Comparison of ENCODE assay signal across 30 cellular contexts in genomic region chr11:111419181-111419580, GRCh38. TPM values are rescaled to one million over a fixed set of nuclear protein-coding genes. Genes with fewer than 3 reads are reported as not detected.
DNase-seq lines count a peak whose midpoint lies in the region; ATAC-seq and TF ChIP-seq lines count a peak whose summit lies in the region.
"Had no signal": no experiment of that assay in that cellular context is flagged by ENCODE, and none has a peak within 500 bp of the region (broad histone marks: within the 10 kb centered on the region; RNA-seq: fewer than 3 reads in every experiment).

No MANE protein-coding gene starts in this region.

- no peaks in the 10 kb centered on the region for H3K36me3 ChIP-seq in BLaER1 treated with 17β-estradiol and CSF1 and Interleukin-3, amounts not matched to agents 10 nM and 100 nM
- H3K36me3 ChIP-seq in KMS-11 (ENCODE audit: insufficient read depth) (no peaks in the 10 kb centered on the region), sigmoid colon (no peaks in the 10 kb centered on the region)
- H3K36me3 ChIP-seq: ascending aorta, BE2C, esophagus muscularis mucosa, lower lobe of right lung, neural progenitor cell, transverse colon had no signal

- H3K4me1 ChIP-seq in BLaER1 treated with 17β-estradiol and CSF1 and Interleukin-3, amounts not matched to agents 10 nM and 100 nM: peaks cover 56 to 100% (median 97%) of the 10 kb centered on the region in 10 experiments
- H3K4me1 ChIP-seq in KMS-11 (ENCODE audit: low read depth, poor library complexity, severe bottlenecking) (peaks cover 92% of the 10 kb centered on the region), sigmoid colon (peaks cover 0 to 36% (median 35%) of the 10 kb centered on the region in 4 donors)
- H3K4me1 ChIP-seq: A549, BE2C, neural progenitor cell had no signal

- H3K4me2 ChIP-seq in BLaER1 treated with 17β-estradiol and CSF1 and Interleukin-3, amounts not matched to agents 10 nM and 100 nM: peak overlapping the region; percentile 82 to 93 (median 91)
- peak overlapping the region; percentile 92 for H3K4me2 ChIP-seq in KMS-11
- H3K4me2 ChIP-seq: A549, neural progenitor cell had no signal

- peaks cover 1% of the 10 kb centered on the region for H3K36me3 Mint-ChIP-seq in activated naive CD8-positive, alpha-beta T cell treated with anti-CD3 and anti-CD28 coated beads for 36 hours
- H3K36me3 Mint-ChIP-seq: activated CD4-positive, alpha-beta memory T cell treated with anti-CD3 and anti-CD28 coated beads for 36 hours; activated naive CD4-positive, alpha-beta T cell treated with anti-CD3 and anti-CD28 coated beads, Interleukin-2, amount 10 ng/mL, durations not matched to agents 7 days and 5 days; neural progenitor cell had no signal

- H4K20me1 ChIP-seq in BLaER1 treated with 17β-estradiol and CSF1 and Interleukin-3, amounts not matched to agents 10 nM and 100 nM: no peaks in the 10 kb centered on the region
- no peaks in the 10 kb centered on the region for H4K20me1 ChIP-seq in KMS-11 (ENCODE audit: insufficient read depth)

- intact Hi-C loops in sigmoid colon (cut with DNase I): loop anchor here (2.0 to 5.0 kb wide), 3 partner anchors 72 to 120 kb away; partner anchors contain the start of gene POU2AF3

- no peaks in the 10 kb centered on the region for H3K27me3 Mint-ChIP-seq in activated naive CD8-positive, alpha-beta T cell treated with anti-CD3 and anti-CD28 coated beads for 36 hours
- H3K27me3 Mint-ChIP-seq: activated CD4-positive, alpha-beta memory T cell treated with anti-CD3 and anti-CD28 coated beads for 36 hours had no signal

- peak overlapping the region in 7 of 11 experiments; percentile 59 to 86 (median 79); a peak in 12 of 22 replicates for H3K27ac ChIP-seq in BLaER1 treated with 17β-estradiol and CSF1 and Interleukin-3, amounts not matched to agents 10 nM and 100 nM
- H3K27ac ChIP-seq in KMS-11 (peak overlapping the region; percentile 99), sigmoid colon (peak overlapping the region in 3 of 4 donors; percentile 80 to 82 (median 81))
- H3K27ac ChIP-seq: A549, HL-60, lower lobe of right lung, neural progenitor cell had no signal

- H3K27me3 ChIP-seq in BLaER1 treated with 17β-estradiol and CSF1 and Interleukin-3, amounts not matched to agents 10 nM and 100 nM: no peaks in the 10 kb centered on the region
- H3K27me3 ChIP-seq in KMS-11 (ENCODE audit: insufficient read depth, low read depth) (no peaks in the 10 kb centered on the region), sigmoid colon (no peaks in the 10 kb centered on the region)
- H3K27me3 ChIP-seq: ascending aorta, esophagus muscularis mucosa, neural progenitor cell, transverse colon had no signal

- H3K4me3 ChIP-seq in BLaER1 treated with 17β-estradiol and CSF1 and Interleukin-3, amounts not matched to agents 10 nM and 100 nM: peak overlapping the region in 1 of 10 experiments; percentile 13; a peak in 1 of 20 replicates
- H3K4me3 ChIP-seq in KMS-11 (IDR thresholded peaks at IDR 0.05; ENCODE audit: insufficient read depth, low read depth, low read length): no peak overlapping the region
- H3K4me3 ChIP-seq in sigmoid colon: no peak overlapping the region
- H3K4me3 ChIP-seq: A549, ascending aorta, esophagus muscularis mucosa, lower lobe of right lung, neural progenitor cell, transverse colon had no signal

- peaks cover 35% of the 10 kb centered on the region for H3K4me1 Mint-ChIP-seq in activated naive CD8-positive, alpha-beta T cell treated with anti-CD3 and anti-CD28 coated beads for 36 hours

- 71 to 88% methylated on average over 4 of the region's 4 CpGs for WGBS in sigmoid colon, 2 donors

- no peaks in the 10 kb centered on the region for H3K79me2 ChIP-seq in KMS-11 (ENCODE audit: insufficient read depth, low read depth)

- peak overlapping the region in 1 of 11 experiments; percentile 34; a peak in 2 of 22 replicates for H3K9ac ChIP-seq in BLaER1 treated with 17β-estradiol and CSF1 and Interleukin-3, amounts not matched to agents 10 nM and 100 nM
- no peak overlapping the region for H3K9ac ChIP-seq in KMS-11
- H3K9ac ChIP-seq: neural progenitor cell had no signal

- no peak overlapping the region for H3K4me3 Mint-ChIP-seq in activated naive CD8-positive, alpha-beta T cell treated with anti-CD3 and anti-CD28 coated beads for 36 hours
- H3K4me3 Mint-ChIP-seq: activated CD4-positive, alpha-beta memory T cell treated with anti-CD3 and anti-CD28 coated beads for 36 hours; activated naive CD4-positive, alpha-beta T cell treated with anti-CD3 and anti-CD28 coated beads, Interleukin-2, amount 10 ng/mL, durations not matched to agents 7 days and 5 days; neural progenitor cell had no signal

- TF ChIP-seq CTCF in KMS-11 (conservative IDR thresholded peaks at IDR 0.05; ENCODE audit: low read depth, low read length) (no peak), sigmoid colon (IDR thresholded peaks at IDR 0.05) (no peak)

- H3K9me3 ChIP-seq in BLaER1 treated with 17β-estradiol and CSF1 and Interleukin-3, amounts not matched to agents 10 nM and 100 nM (replicated peaks in 1 of 11): peaks cover 0 to 15% (median 0%) of the 10 kb centered on the region in 11 experiments; a peak in 7 of 22 replicates
- H3K9me3 ChIP-seq in sigmoid colon: no peaks in the 10 kb centered on the region
- H3K9me3 ChIP-seq: A549, ascending aorta, BE2C, esophagus muscularis mucosa, lower lobe of right lung, transverse colon had no signal

- TF ChIP-seq EP300 in sigmoid colon (IDR thresholded peaks at IDR 0.05): no peak

- no peak for DNase-seq in activated naive CD8-positive, alpha-beta T cell treated with anti-CD3 and anti-CD28 coated beads for 36 hours
- DNase-seq in sigmoid colon (no peak), mucosa of gallbladder (ENCODE audit: low spot score) (no peak), amygdala (lab: John Stamatoyannopoulos, UW) (no peak)
- DNase-seq: activated CD4-positive, alpha-beta memory T cell treated with anti-CD3 and anti-CD28 coated beads for 36 hours; activated CD4-positive, CD25-positive, alpha-beta regulatory T cell treated with anti-CD3 and anti-CD28 coated beads, Interleukin-2, amount 50 U/mL, for 72 hours; activated CD8-positive, alpha-beta memory T cell treated with anti-CD3 and anti-CD28 coated beads, Interleukin-2, amount 50 U/mL, for 48 hours; activated naive CD4-positive, alpha-beta T cell treated with anti-CD3 and anti-CD28 coated beads, Interleukin-2, amount 10 ng/mL, durations not matched to agents 7 days and 5 days; BE2C; foreskin melanocyte; kidney glomerular epithelial cell; lower lobe of right lung; NCI-H2081; NCI-H226; NCI-H748 treated with DMSO at 0.1 percent for 48 hours; stimulated activated CD4-positive, alpha-beta T cell treated with anti-CD3 and anti-CD28 coated beads, Interleukin-15, amount 100 ng/mL, for 24 hours; stimulated activated naive CD8-positive, alpha-beta T cell treated with anti-CD3 and anti-CD28 coated beads, Interleukin-15, Interleukin-2, amounts not matched to agents 100 U/mL and 50 U/mL, for 24 hours; transverse colon had no signal

- H3K27ac Mint-ChIP-seq in activated naive CD8-positive, alpha-beta T cell treated with anti-CD3 and anti-CD28 coated beads for 36 hours: peak overlapping the region; percentile 8
- H3K27ac Mint-ChIP-seq: activated CD4-positive, alpha-beta memory T cell treated with anti-CD3 and anti-CD28 coated beads for 36 hours; activated naive CD4-positive, alpha-beta T cell treated with anti-CD3 and anti-CD28 coated beads, Interleukin-2, amount 10 ng/mL, durations not matched to agents 7 days and 5 days; neural progenitor cell had no signal

- no peaks in the 10 kb centered on the region for H3K9me3 Mint-ChIP-seq in activated naive CD8-positive, alpha-beta T cell treated with anti-CD3 and anti-CD28 coated beads for 36 hours
- H3K9me3 Mint-ChIP-seq: activated CD4-positive, alpha-beta memory T cell treated with anti-CD3 and anti-CD28 coated beads for 36 hours; activated naive CD4-positive, alpha-beta T cell treated with anti-CD3 and anti-CD28 coated beads, Interleukin-2, amount 10 ng/mL, durations not matched to agents 7 days and 5 days had no signal

- no peak overlapping the region for H2AFZ ChIP-seq in KMS-11 (ENCODE audit: low read depth)
- H2AFZ ChIP-seq: neural progenitor cell had no signal

- no peak for TF ChIP-seq POLR2A in sigmoid colon (IDR thresholded peaks at IDR 0.05)

- ATAC-seq in GM21786 (IDR thresholded peaks at IDR 0.05; ENCODE audit: unreplicated experiment) (no peak), GM19467 (IDR thresholded peaks at IDR 0.05; ENCODE audit: unreplicated experiment) (no peak)
- ATAC-seq: A549; lower lobe of right lung; stimulated activated naive CD8-positive, alpha-beta T cell treated with anti-CD3 and anti-CD28 coated beads, Interleukin-15, Interleukin-2, amounts not matched to agents 100 U/mL and 50 U/mL, for 24 hours had no signal

RNA-seq across cellular contexts. Expression of gene POU2AF1, which starts 40.1 kb away (rescaled TPM):
- 1 to 10 TPM; 3.0 to 3.5 TPM for total RNA-seq in activated naive CD8-positive, alpha-beta T cell treated with anti-CD3 and anti-CD28 coated beads for 36 hours
- total RNA-seq in sigmoid colon (under 1 TPM in 1 of 4 donors, not detected in 3; 0.16 TPM), mucosa of gallbladder (12.9 TPM)
- polyA plus RNA-seq in sigmoid colon: 10 to 100 TPM in 1 of 3 donors, 1 to 10 TPM in 1, under 1 TPM in 1; 0.92 to 27.0 (median 1.2) TPM
- total RNA-seq: MCF 10A, RPMI7951, SK-MEL-5 had no signal
- polyA plus RNA-seq: A549 had no signal
